ENCODE assay signal across 1 cellular context in genomic region chr16:82655315-82655714, GRCh38.
A peak's percentile ranks its signal among the peaks of the same experiment; 100 is the strongest.
TF ChIP-seq lines count a peak whose summit lies in the region.

No MANE protein-coding gene starts in this region.

TF ChIP-seq in GM12878, 131 proteins besides CTCF, POLR2A, EP300 and RAD21 (continued from another document):
- TF ChIP-seq ZBTB40 (IDR thresholded peaks at IDR 0.05; ENCODE audit: borderline replicate concordance) = no peak
- TF ChIP-seq PKNOX1 (IDR thresholded peaks at IDR 0.05) = peak; percentile 27; the same call in 1 of the 2 replicates
- TF ChIP-seq EED (IDR thresholded peaks at IDR 0.05; ENCODE audit: low read depth) = peak; percentile 94
TF ChIP-seq in GM12878: peak in this region for 26.
